In genomic region chr18:58960946-58961722, GRCh38 we compare ENCODE assay signal across 17 cellular contexts.
DNase-seq lines count a peak whose midpoint lies in the region; ATAC-seq, FAIRE-seq and TF ChIP-seq lines count a peak whose summit lies in the region.
"Had no signal": no experiment of that assay in that cellular context is flagged by ENCODE, and none has a peak within 500 bp of the region (broad histone marks: within the 10 kb centered on the region; RNA-seq: fewer than 3 reads in every experiment).

No MANE protein-coding gene starts in this region.

- peaks cover 0 to 4% (median 2%) of the 10 kb centered on the region in 3 donors for H3K36me3 ChIP-seq in skeletal muscle tissue (ENCODE audit: control insufficient read depth in 3 of 3, insufficient read depth in 3 of 3, low read length in 3 of 3)

- ATAC-seq in HG03025 (IDR thresholded peaks at IDR 0.05; ENCODE audit: low FRiP score, unreplicated experiment), result peak; percentile 52
- ATAC-seq: left colon, T-cell had no signal

- H3K9me3 Mint-ChIP-seq in activated T-cell treated with anti-CD3 and anti-CD28 coated beads, Interleukin-2, amount 50 U/mL, for 24 hours, result no peaks in the 10 kb centered on the region
- H3K9me3 Mint-ChIP-seq: CD8-positive, alpha-beta memory T cell; T-cell had no signal

- no peak overlapping the region for H3K27ac Mint-ChIP-seq in activated T-cell treated with anti-CD3 and anti-CD28 coated beads, Interleukin-2, amount 50 U/mL, for 24 hours
- H3K27ac Mint-ChIP-seq: CD8-positive, alpha-beta memory T cell; T-cell had no signal

- H3K27ac ChIP-seq in skeletal muscle tissue (ENCODE audit: low read depth, low read length), result peak overlapping the region; percentile 29
- H3K27ac ChIP-seq: epithelial cell of prostate had no signal

- TF ChIP-seq POLR2A in H54 (IDR thresholded peaks at IDR 0.05; ENCODE audit: low read depth, low read length), result no peak

- no peak for TF ChIP-seq CTCF in fibroblast of mammary gland (conservative IDR thresholded peaks at IDR 0.05; ENCODE audit: control insufficient read depth, insufficient read depth, low read depth, low read length)

- H3K36me3 Mint-ChIP-seq in activated T-cell treated with anti-CD3 and anti-CD28 coated beads, Interleukin-2, amount 50 U/mL, for 24 hours (ENCODE audit: low read depth), result no peaks in the 10 kb centered on the region
- H3K36me3 Mint-ChIP-seq: T-cell had no signal

- H3K9me3 ChIP-seq in skeletal muscle tissue (ENCODE audit: control insufficient read depth in 3 of 3, low read length in 3 of 3), result no peaks in the 10 kb centered on the region

- H3K4me3 ChIP-seq in fibroblast of mammary gland (ENCODE audit: control insufficient read depth, low read depth, low read length) (no peak overlapping the region), skeletal muscle tissue (ENCODE audit: low read length in 3 of 3) (no peak overlapping the region)

- H3K9ac ChIP-seq in skeletal muscle tissue (ENCODE audit: low read depth in 1 of 3, low read length in 3 of 3), result no peak overlapping the region

- H3K4me3 Mint-ChIP-seq in activated T-cell treated with anti-CD3 and anti-CD28 coated beads, Interleukin-2, amount 50 U/mL, for 24 hours, result no peak overlapping the region
- H3K4me3 Mint-ChIP-seq: CD8-positive, alpha-beta memory T cell; T-cell had no signal

- H3K4me1 ChIP-seq in skeletal muscle tissue (ENCODE audit: control insufficient read depth in 3 of 3, insufficient read depth in 3 of 3, low read length in 3 of 3), result peaks cover 13 to 29% (median 27%) of the 10 kb centered on the region in 3 donors

- H3K27me3 Mint-ChIP-seq in activated T-cell treated with anti-CD3 and anti-CD28 coated beads, Interleukin-2, amount 50 U/mL, for 24 hours, result peaks cover 4% of the 10 kb centered on the region

- FAIRE-seq in H54 (lab: Jason Lieb, UNC), result no peak
- FAIRE-seq: colon had no signal

- H3K4me1 Mint-ChIP-seq in activated T-cell treated with anti-CD3 and anti-CD28 coated beads, Interleukin-2, amount 50 U/mL, for 24 hours (ENCODE audit: low read depth), result peaks cover 3% of the 10 kb centered on the region

- H3K27me3 ChIP-seq in skeletal muscle tissue (ENCODE audit: control insufficient read depth in 3 of 3, insufficient read depth in 3 of 3, low read length in 3 of 3), result no peaks in the 10 kb centered on the region

- peak; percentile 18 for DNase-seq in activated T-cell treated with anti-CD3 and anti-CD28 coated beads for 48 hours (ENCODE audit: low read depth)
- no peak for DNase-seq in activated T-cell treated with anti-CD3 and anti-CD28 coated beads, Interleukin-2, amount 50 U/mL, for 24 hours
- peak; percentile 68 for DNase-seq in fibroblast of mammary gland (ENCODE audit: low read depth)
- no peak for DNase-seq in HPDE6-E6E7 (ENCODE audit: extremely low spot score)
- DNase-seq in H54 (ENCODE audit: insufficient read length, low spot score), result no peak
- DNase-seq in RKO (ENCODE audit: low spot score), result no peak
- DNase-seq: CD8-positive, alpha-beta memory T cell; hippocampal formation; left colon; NCI-H2081 treated with DMSO at 0.1 percent for 48 hours; NCI-H526 treated with DMSO at 0.1 percent for 48 hours; RPMI8226; T-cell had no signal

Comparison
In these comparisons a context has a peak if more than half of its experiments do, and no peak if none do; other contexts are left out.
1. DNase-seq: peak in activated T-cell treated with anti-CD3 and anti-CD28 coated beads for 48 hours (single experiment) and fibroblast of mammary gland (single experiment); none in activated T-cell treated with anti-CD3 and anti-CD28 coated beads, Interleukin-2, amount 50 U/mL, for 24 hours (single experiment), HPDE6-E6E7 (single experiment), H54 (single experiment) and RKO (single experiment).